1 cellular context compared by ENCODE assay signal in genomic region chr9:100427366-100428263, GRCh38.
TF ChIP-seq lines count a peak whose summit lies in the region.

No MANE protein-coding gene starts in this region.

TF ChIP-seq in K562, 482 proteins besides CTCF, POLR2A, EP300 and RAD21 (continued from another document and continues in another):
- no peak for TF ChIP-seq SAP30 (IDR thresholded peaks at IDR 0.05; ENCODE audit: borderline replicate concordance, insufficient read depth, low read depth, low read length, poor library complexity, severe bottlenecking)
- no peak for TF ChIP-seq MGA (IDR thresholded peaks at IDR 0.05)
- no peak for TF ChIP-seq C11orf30 (IDR thresholded peaks at IDR 0.05; ENCODE audit: low read depth)
- no peak for TF ChIP-seq FIP1L1 (IDR thresholded peaks at IDR 0.05; ENCODE audit: low read depth, low read length, poor library complexity, severe bottlenecking)
- no peak for TF ChIP-seq ZBTB12 (CRISPR knock-in tag; IDR thresholded peaks at IDR 0.05)
- no peak for TF ChIP-seq MEF2A (IDR thresholded peaks at IDR 0.05; ENCODE audit: control insufficient read depth, low read depth, low read length)
- TF ChIP-seq ZMIZ1 (IDR thresholded peaks at IDR 0.05; ENCODE audit: low read depth in 2 of 2, low read length in 2 of 2), result no peak
- TF ChIP-seq ZNF507 (tag; conservative IDR thresholded peaks at IDR 0.05), result no peak
- TF ChIP-seq SP2 (IDR thresholded peaks at IDR 0.05; ENCODE audit: extremely low read depth, low read depth, low read length, poor library complexity, severe bottlenecking), result no peak
- TF ChIP-seq RBFOX2 (IDR thresholded peaks at IDR 0.05; ENCODE audit: low read depth, low read length), result peak; percentile 30; the same call in 1 of the 2 replicates
- peak; percentile 51 for TF ChIP-seq KDM5B (IDR thresholded peaks at IDR 0.05; ENCODE audit: insufficient replicate concordance, low read depth, low read length)
- TF ChIP-seq CBX8 (IDR thresholded peaks at IDR 0.05; ENCODE audit: borderline replicate concordance, extremely low read depth, low read depth, low read length, poor library complexity, severe bottlenecking), result no peak
- no peak for TF ChIP-seq RBM39 (optimal IDR thresholded peaks at IDR 0.05; ENCODE audit: low read depth, low read length)
- no peak for TF ChIP-seq KLF16 (IDR thresholded peaks at IDR 0.05)
- TF ChIP-seq MCM5 (IDR thresholded peaks at IDR 0.05; ENCODE audit: low read depth), result no peak
- no peak for TF ChIP-seq ETV6 (IDR thresholded peaks at IDR 0.05; ENCODE audit: borderline replicate concordance in 1 of 2, low read depth in 2 of 2, low read length in 1 of 2)
- TF ChIP-seq ETV6 (CRISPR knock-in tag; IDR thresholded peaks at IDR 0.05; ENCODE audit: borderline replicate concordance), result no peak
- TF ChIP-seq ELF1 (tag; IDR thresholded peaks at IDR 0.05), result peak; percentile 51; the same call in 1 of the 2 replicates
- no peak for TF ChIP-seq E2F3 (CRISPR knock-in tag; IDR thresholded peaks at IDR 0.05)
- TF ChIP-seq HDAC2 (IDR thresholded peaks at IDR 0.05), result no peak
- no peak for TF ChIP-seq PRMT5 (CRISPR knock-in tag; IDR thresholded peaks at IDR 0.05)
- no peak for TF ChIP-seq ZNF766 (CRISPR knock-in tag; conservative IDR thresholded peaks at IDR 0.05)
- no peak for TF ChIP-seq FOXA3 (CRISPR knock-in tag; conservative IDR thresholded peaks at IDR 0.05 in 1 of 2, IDR thresholded peaks at IDR 0.05 in 1 of 2)
- TF ChIP-seq MYBL2 (IDR thresholded peaks at IDR 0.05; ENCODE audit: low read depth), result no peak
- no peak for TF ChIP-seq MYBL2 (CRISPR knock-in tag; IDR thresholded peaks at IDR 0.05; ENCODE audit: borderline replicate concordance)
- TF ChIP-seq POLR2G (IDR thresholded peaks at IDR 0.05; ENCODE audit: low read depth, low read length), result peak; percentile 57
- TF ChIP-seq BRF2 (IDR thresholded peaks at IDR 0.05; ENCODE audit: borderline replicate concordance, insufficient read depth, insufficient read length), result no peak
- no peak for TF ChIP-seq SP1 (CRISPR knock-in tag; IDR thresholded peaks at IDR 0.05)
- no peak for TF ChIP-seq CUX1 (CRISPR knock-in tag; IDR thresholded peaks at IDR 0.05)
- TF ChIP-seq MAZ (CRISPR knock-in tag; conservative IDR thresholded peaks at IDR 0.05 in 1 of 2, IDR thresholded peaks at IDR 0.05 in 1 of 2), result 0 out of 4 replicates have a peak, but pooled peaks of 1 of the 2 experiments have one; percentile 36
- no peak for TF ChIP-seq KLF13 (tag; IDR thresholded peaks at IDR 0.05; ENCODE audit: borderline replicate concordance, low read depth)
- no peak for TF ChIP-seq NELFE (IDR thresholded peaks at IDR 0.05; ENCODE audit: insufficient read depth, insufficient read length)
- TF ChIP-seq ZKSCAN1 (IDR thresholded peaks at IDR 0.05; ENCODE audit: low read depth, low read length), result peak; percentile 88
- no peak for TF ChIP-seq SPI1 (IDR thresholded peaks at IDR 0.05; ENCODE audit: borderline replicate concordance, low read depth, low read length)
- TF ChIP-seq ZNF121 (CRISPR knock-in tag; conservative IDR thresholded peaks at IDR 0.05), result no peak
- no peak for TF ChIP-seq ZNF740 (CRISPR knock-in tag; IDR thresholded peaks at IDR 0.05)
- TF ChIP-seq ZNF740 (tag; IDR thresholded peaks at IDR 0.05), result peak in 1 of 2 experiments; percentile 6; a peak in 1 of 4 replicates
- no peak for TF ChIP-seq ZNF316 (IDR thresholded peaks at IDR 0.05)
